In genomic region chr11:122159173-122159701, GRCh38 we compare ENCODE assay signal across 10 cellular contexts. TPM values are rescaled to one million over a fixed set of nuclear protein-coding genes. Genes with fewer than 3 reads are reported as not detected.
A peak's percentile ranks its signal among the peaks of the same experiment; 100 is the strongest.
DNase-seq lines count a peak whose midpoint lies in the region; ATAC-seq and TF ChIP-seq lines count a peak whose summit lies in the region.
"Had no signal": no experiment of that assay in that cellular context is flagged by ENCODE, and none has a peak within 500 bp of the region (broad histone marks: within the 10 kb centered on the region; RNA-seq: fewer than 3 reads in every experiment).

No MANE protein-coding gene starts in this region.

- H3K9ac ChIP-seq in DND-41 (ENCODE audit: low read depth, low read length), result no peak overlapping the region
- no peak overlapping the region for H3K9ac ChIP-seq in rectal smooth muscle tissue (ENCODE audit: low read length)

- peaks cover 12% of the 10 kb centered on the region for H3K4me1 Mint-ChIP-seq in stimulated activated effector memory CD8-positive, alpha-beta T cell treated with anti-CD3 and anti-CD28 coated beads, Interleukin-12 subunit alpha, Interleukin-12 subunit beta, amount 100 ng/mL, for 72 hours

- no peak overlapping the region for H2AFZ ChIP-seq in DND-41 (ENCODE audit: low read depth, low read length)
- H2AFZ ChIP-seq: PC-9 had no signal

- no peak overlapping the region for H3K27ac Mint-ChIP-seq in stimulated activated effector memory CD8-positive, alpha-beta T cell treated with anti-CD3 and anti-CD28 coated beads, Interleukin-12 subunit alpha, Interleukin-12 subunit beta, amount 100 ng/mL, for 72 hours

- no peaks in the 10 kb centered on the region for H3K36me3 ChIP-seq in DND-41 (ENCODE audit: insufficient read depth, low read length)
- H3K36me3 ChIP-seq in rectal smooth muscle tissue (ENCODE audit: control insufficient read depth, insufficient read depth, low read length), result no peaks in the 10 kb centered on the region
- H3K36me3 ChIP-seq in mucosa of descending colon (ENCODE audit: low read depth), result no peaks in the 10 kb centered on the region

- H3K27me3 ChIP-seq in DND-41 (ENCODE audit: insufficient read depth, low read length, poor library complexity), result peaks cover 11% of the 10 kb centered on the region
- H3K27me3 ChIP-seq in rectal smooth muscle tissue (ENCODE audit: control insufficient read depth, insufficient read depth, low read length), result no peaks in the 10 kb centered on the region

- H3K36me3 Mint-ChIP-seq in stimulated activated effector memory CD8-positive, alpha-beta T cell treated with anti-CD3 and anti-CD28 coated beads, Interleukin-12 subunit alpha, Interleukin-12 subunit beta, amount 100 ng/mL, for 72 hours, result no peaks in the 10 kb centered on the region

- H3K79me2 ChIP-seq in DND-41 (ENCODE audit: insufficient read depth, low read length), result no peaks in the 10 kb centered on the region

- intact Hi-C loops in mucosa of descending colon (cut with DNase I, micrococcal nuclease), result no loop called here

- no peak overlapping the region for H3K4me2 ChIP-seq in DND-41 (ENCODE audit: insufficient read depth, low read length)
- H3K4me2 ChIP-seq: PC-9 had no signal

- no peak overlapping the region for H3K4me3 Mint-ChIP-seq in stimulated activated effector memory CD8-positive, alpha-beta T cell treated with anti-CD3 and anti-CD28 coated beads, Interleukin-12 subunit alpha, Interleukin-12 subunit beta, amount 100 ng/mL, for 72 hours

- no peak overlapping the region for H3K27ac ChIP-seq in DND-41 (ENCODE audit: low read length)
- peak overlapping the region; percentile 71 for H3K27ac ChIP-seq in rectal smooth muscle tissue (ENCODE audit: low read depth, low read length)
- H3K27ac ChIP-seq: PC-9 had no signal

- TF ChIP-seq CTCF in DND-41 (IDR thresholded peaks at IDR 0.05; ENCODE audit: borderline replicate concordance, extremely low read depth, low read length, poor library complexity, severe bottlenecking), result no peak
- TF ChIP-seq CTCF in mucosa of descending colon (IDR thresholded peaks at IDR 0.05), result no peak

- H3K4me1 ChIP-seq in DND-41 (ENCODE audit: insufficient read depth, low read length) (no peaks in the 10 kb centered on the region), rectal smooth muscle tissue (ENCODE audit: control insufficient read depth, insufficient read depth, low read length) (peaks cover 16% of the 10 kb centered on the region), mucosa of descending colon (ENCODE audit: low read depth) (no peaks in the 10 kb centered on the region)

- no peaks in the 10 kb centered on the region for H4K20me1 ChIP-seq in DND-41 (ENCODE audit: insufficient read depth, low read length)

- DNase-seq in DND-41 (peak; percentile 4), SK-N-DZ (ENCODE audit: low spot score) (peak; percentile 3), glomerular visceral epithelial cell (ENCODE audit: extremely low spot score) (peak; percentile 46), NCI-H510A (lab: John Stamatoyannopoulos, UW) (no peak), mucosa of descending colon (no peak)
- DNase-seq in stimulated activated effector memory CD8-positive, alpha-beta T cell treated with anti-CD3 and anti-CD28 coated beads, Interleukin-12 subunit alpha, Interleukin-12 subunit beta, amount 100 ng/mL, for 72 hours (ENCODE audit: low spot score in 2 of 2), result no peak
- DNase-seq: PC-9 had no signal

- no peaks in the 10 kb centered on the region for H3K9me3 Mint-ChIP-seq in stimulated activated effector memory CD8-positive, alpha-beta T cell treated with anti-CD3 and anti-CD28 coated beads, Interleukin-12 subunit alpha, Interleukin-12 subunit beta, amount 100 ng/mL, for 72 hours

- H3K4me3 ChIP-seq in DND-41 (ENCODE audit: low read depth in 1 of 2, low read length in 2 of 2) (no peak overlapping the region), rectal smooth muscle tissue (ENCODE audit: low read length) (peak overlapping the region; percentile 17), mucosa of descending colon (no peak overlapping the region)
- H3K4me3 ChIP-seq: PC-9 had no signal

- ATAC-seq in DND-41 (ENCODE audit: insufficient read depth, low read depth), result no peak
- no peak for ATAC-seq in stimulated activated effector memory CD8-positive, alpha-beta T cell treated with anti-CD3 and anti-CD28 coated beads, Interleukin-12 subunit alpha, Interleukin-12 subunit beta, amount 100 ng/mL, for 72 hours
- ATAC-seq in GM18873 (IDR thresholded peaks at IDR 0.05; ENCODE audit: low FRiP score, unreplicated experiment), result no peak
- ATAC-seq in mucosa of descending colon, result no peak

- no peaks in the 10 kb centered on the region for H3K9me3 ChIP-seq in DND-41 (ENCODE audit: insufficient read depth, low read length, severe bottlenecking)
- no peaks in the 10 kb centered on the region for H3K9me3 ChIP-seq in mucosa of descending colon

RNA-seq across cellular contexts. Expression of gene BLID, which starts 43.2 kb away (rescaled TPM):
- not detected in 2 replicates for polyA plus RNA-seq in SK-N-DZ (2014; cell fraction: cytosol; rRNA removed)
- polyA plus RNA-seq in SK-N-DZ (2014; cell fraction: nucleus; rRNA removed), result not detected in 2 replicates
- under 1 TPM in 1 of 3 donors, not detected in 2; 0.73 TPM for total RNA-seq in mucosa of descending colon
- polyA plus RNA-seq: adipose tissue had no signal

Comparison
In these comparisons a context has a peak if more than half of its experiments do, and no peak if none do; other contexts are left out.
1. DNase-seq: peak in DND-41 (single experiment), SK-N-DZ (single experiment) and glomerular visceral epithelial cell (single experiment); none in NCI-H510A (single experiment), stimulated activated effector memory CD8-positive, alpha-beta T cell treated with anti-CD3 and anti-CD28 coated beads, Interleukin-12 subunit alpha, Interleukin-12 subunit beta, amount 100 ng/mL, for 72 hours (0 of 2) and mucosa of descending colon (0 of 3).